Comparison of ENCODE assay signal across 8 cellular contexts in genomic region chr17:77285594-77286390, GRCh38.
DNase-seq lines count a peak whose midpoint lies in the region; TF ChIP-seq lines count a peak whose summit lies in the region.

No MANE protein-coding gene starts in this region.

- no peak overlapping the region for H2BK12ac ChIP-seq in neuronal stem cell (ENCODE audit: low read length)

- no peaks in the 10 kb centered on the region for H3K9me3 Mint-ChIP-seq in endodermal cell

- no peak overlapping the region for H3K4me2 ChIP-seq in neuronal stem cell (ENCODE audit: insufficient read depth, low read length, poor library complexity, severe bottlenecking)

- H3K4ac ChIP-seq in neuronal stem cell (ENCODE audit: low read length) = no peak overlapping the region

- H3K36me3 ChIP-seq in endodermal cell (ENCODE audit: control insufficient read depth, insufficient read depth, low read length) (no peaks in the 10 kb centered on the region), neuronal stem cell (replicated peaks in 1 of 2; ENCODE audit: control insufficient read depth in 2 of 2, insufficient read depth in 2 of 2, low read length in 2 of 2) (no peaks in the 10 kb centered on the region)
- no peaks in the 10 kb centered on the region for H3K36me3 ChIP-seq in effector memory CD4-positive, alpha-beta T cell (ENCODE audit: control insufficient read depth, insufficient read depth, low read length)

- peak overlapping the region; percentile 67 for H2AFZ ChIP-seq in neuronal stem cell (ENCODE audit: low read length)

- H3K9ac ChIP-seq in endodermal cell (ENCODE audit: extremely low read depth, low read length, poor library complexity, severe bottlenecking) (no peak overlapping the region), neuronal stem cell (ENCODE audit: low read depth, low read length, poor library complexity) (no peak overlapping the region)

- H3K4me1 ChIP-seq in endodermal cell (ENCODE audit: control insufficient read depth, insufficient read depth, low read length) (peaks cover 5% of the 10 kb centered on the region), neuronal stem cell (ENCODE audit: control insufficient read depth in 2 of 2, insufficient read depth in 1 of 2, low read depth in 1 of 2, low read length in 2 of 2) (peaks cover 8 to 15% of the 10 kb centered on the region in 2 donors)
- H3K4me1 ChIP-seq in effector memory CD4-positive, alpha-beta T cell (ENCODE audit: control insufficient read depth, insufficient read depth, low read length, poor library complexity, severe bottlenecking) = peaks cover 6% of the 10 kb centered on the region

- peak; percentile 79 for DNase-seq in COLO668 (lab: John Stamatoyannopoulos, UW; ENCODE audit: unreplicated experiment)
- peak; percentile 55 for DNase-seq in NCI-H526 treated with DMSO at 0.1 percent for 48 hours (lab: John Stamatoyannopoulos, UW)
- DNase-seq in endodermal cell = no peak
- no peak for DNase-seq in neuronal stem cell (ENCODE audit: low spot score)
- no peak for DNase-seq in NCI-H2029 treated with DMSO at 0.1 percent for 48 hours (lab: John Stamatoyannopoulos, UW)
- no peak for DNase-seq in effector memory CD4-positive, alpha-beta T cell
- no peak for DNase-seq in KG1 (lab: John Stamatoyannopoulos, UW)
- DNase-seq in G401 (ENCODE audit: low spot score) = no peak

- H3K23ac ChIP-seq in neuronal stem cell (ENCODE audit: low read depth, low read length, poor library complexity) = no peak overlapping the region

- WGBS in endodermal cell (ENCODE audit: insufficient coverage in 1 of 2, insufficient read length in 1 of 2), 2 experiments = 85 to 93% methylated on average over 19 to 34 of the region's 34 CpGs
- no CpG with 5 or more reads among the region's 34 CpGs for WGBS in neuronal stem cell (ENCODE audit: extremely low coverage in 2 of 2, insufficient read length in 2 of 2, insufficient replicate concordance in 1 of 2), 2 donors

- H2BK15ac ChIP-seq in neuronal stem cell (ENCODE audit: low read length) = peak overlapping the region; percentile 12

- H3K4me1 Mint-ChIP-seq in endodermal cell = peaks cover 39% of the 10 kb centered on the region

- H3K4me3 ChIP-seq in endodermal cell (ENCODE audit: low read length) = no peak overlapping the region
- no peak overlapping the region for H3K4me3 ChIP-seq in neuronal stem cell (ENCODE audit: low read length in 2 of 2)
- no peak overlapping the region for H3K4me3 ChIP-seq in effector memory CD4-positive, alpha-beta T cell (ENCODE audit: insufficient read depth, low read depth, low read length, poor library complexity, severe bottlenecking)

- in situ Hi-C loops in G401 (cut with HindIII; ENCODE audit: low sequenced_read_pairs) = no loop called here

- H3K14ac ChIP-seq in neuronal stem cell (ENCODE audit: low read length) = no peak overlapping the region

- H3K27ac ChIP-seq in endodermal cell (ENCODE audit: low read depth, low read length) (no peak overlapping the region), neuronal stem cell (replicated peaks; ENCODE audit: low read length) (no peak overlapping the region)
- no peak overlapping the region for H3K27ac ChIP-seq in effector memory CD4-positive, alpha-beta T cell (ENCODE audit: insufficient read depth, low read length, poor library complexity, severe bottlenecking)

- H4K91ac ChIP-seq in neuronal stem cell (ENCODE audit: low read depth, low read length, poor library complexity) = no peak overlapping the region

- peak overlapping the region; percentile 59 for H3K27ac Mint-ChIP-seq in endodermal cell

- peak overlapping the region; percentile 58 for H3K18ac ChIP-seq in neuronal stem cell (ENCODE audit: low read length)

- H3K9me3 ChIP-seq in endodermal cell (ENCODE audit: control insufficient read depth, low read length) (no peaks in the 10 kb centered on the region), neuronal stem cell (replicated peaks in 1 of 2; ENCODE audit: control insufficient read depth in 2 of 2, insufficient read depth in 1 of 2, low read depth in 1 of 2, low read length in 2 of 2) (no peaks in the 10 kb centered on the region)
- no peaks in the 10 kb centered on the region for H3K9me3 ChIP-seq in effector memory CD4-positive, alpha-beta T cell (ENCODE audit: control insufficient read depth, low read length)

- no peak overlapping the region for H4K8ac ChIP-seq in neuronal stem cell (ENCODE audit: low read depth, low read length)

- H2BK5ac ChIP-seq in neuronal stem cell (ENCODE audit: low read length) = peak overlapping the region; percentile 42

- no peak overlapping the region for H2BK120ac ChIP-seq in neuronal stem cell (ENCODE audit: low read depth, low read length)

- peak overlapping the region; percentile 24 for H2AK5ac ChIP-seq in neuronal stem cell (ENCODE audit: low read depth, low read length)

- H3K27me3 ChIP-seq in endodermal cell (ENCODE audit: control insufficient read depth, insufficient read depth, low read length, poor library complexity, severe bottlenecking) = peaks cover 10% of the 10 kb centered on the region
- peaks cover 4 to 27% (median 14%) of the 10 kb centered on the region in 3 experiments for H3K27me3 ChIP-seq in neuronal stem cell (ENCODE audit: control insufficient read depth in 3 of 3, insufficient read depth in 3 of 3, low read depth in 1 of 3, low read length in 3 of 3)
- H3K27me3 ChIP-seq in effector memory CD4-positive, alpha-beta T cell (replicated peaks; ENCODE audit: control insufficient read depth, insufficient read depth, low read length, poor library complexity, severe bottlenecking) = peaks cover 6% of the 10 kb centered on the region

- H3K27me3 Mint-ChIP-seq in endodermal cell (ENCODE audit: insufficient read depth) = peaks cover 9% of the 10 kb centered on the region

- no peak overlapping the region for H3K4me3 Mint-ChIP-seq in endodermal cell

- peaks cover 5% of the 10 kb centered on the region for H3K36me3 Mint-ChIP-seq in endodermal cell (ENCODE audit: low read depth)

- TF ChIP-seq CTCF in endodermal cell (conservative IDR thresholded peaks at IDR 0.05) = no peak

- H3K79me1 ChIP-seq in neuronal stem cell (ENCODE audit: low read depth, low read length) = no peaks in the 10 kb centered on the region

Comparison
In these comparisons a context has a peak if more than half of its experiments do, and no peak if none do; other contexts are left out.
1. DNase-seq: peak in COLO668 (single experiment) and NCI-H526 treated with DMSO at 0.1 percent for 48 hours (single experiment); none in endodermal cell (single experiment), neuronal stem cell (single experiment), NCI-H2029 treated with DMSO at 0.1 percent for 48 hours (single experiment), effector memory CD4-positive, alpha-beta T cell (0 of 3), KG1 (single experiment) and G401 (single experiment).